Comparison of ENCODE assay signal across 11 cellular contexts in genomic region chr15:71296032-71296686, GRCh38.
A peak's percentile ranks its signal among the peaks of the same experiment; 100 is the strongest.
DNase-seq lines count a peak whose midpoint lies in the region; ATAC-seq, FAIRE-seq and TF ChIP-seq lines count a peak whose summit lies in the region.
"Had no signal": no experiment of that assay in that cellular context is flagged by ENCODE, and none has a peak within 500 bp of the region (broad histone marks: within the 10 kb centered on the region; RNA-seq: fewer than 3 reads in every experiment).

No MANE protein-coding gene starts in this region.

- in situ Hi-C loops in Panc1 (cut with HindIII; ENCODE audit: low pct_unique_long_range_greater_than_20kb, low sequenced_read_pairs), result no loop called here

- ATAC-seq in Panc1, result peak; percentile 68
- ATAC-seq: WTC11 had no signal

- DNase-seq in AG09319 (ENCODE audit: extremely low read depth, low read depth) (peak; percentile 37), Panc1 (ENCODE audit: low read depth, low spot score) (peak; percentile 81), epithelial cell of esophagus (ENCODE audit: low read depth) (peak; percentile 90), neural crest cell (ENCODE audit: low read depth, low spot score) (no peak), GM19239 (ENCODE audit: insufficient read length, low spot score) (no peak), cerebellum (ENCODE audit: low spot score) (no peak), hepatic stellate cell (ENCODE audit: low spot score) (no peak)
- DNase-seq in activated CD8-positive, alpha-beta memory T cell treated with anti-CD3 and anti-CD28 coated beads for 24 hours, result no peak
- DNase-seq: activated naive CD4-positive, alpha-beta T cell treated with Interleukin-2 at 50 U/mL for 16 hours had no signal

- intact Hi-C loops in Panc1 (cut with micrococcal nuclease; ENCODE audit: unreplicated experiment), result loop anchor here (10.0 kb wide), 1 partner anchor 181 kb away; the partner anchor contains the start of gene THSD4

- CTCF ChIA-PET in Panc1 (lab: Charles Lee), result no interaction called here

- no peaks in the 10 kb centered on the region for H3K27me3 ChIP-seq in Panc1 (ENCODE audit: control insufficient read depth, insufficient read depth, low read length)

- H3K4me3 ChIP-seq in Panc1 (ENCODE audit: low read depth in 2 of 2, low read length in 2 of 2), result no peak overlapping the region
- no peak overlapping the region for H3K4me3 ChIP-seq in epithelial cell of esophagus (ENCODE audit: low read length)

- no peaks in the 10 kb centered on the region for H3K27me3 Mint-ChIP-seq in neural crest cell (ENCODE audit: low read depth)

- no peak for FAIRE-seq in GM19239 (lab: Jason Lieb, UNC)

- no peaks in the 10 kb centered on the region for H3K36me3 ChIP-seq in Panc1 (ENCODE audit: control insufficient read depth, insufficient read depth, low read length)

- no peaks in the 10 kb centered on the region for H3K9me3 Mint-ChIP-seq in neural crest cell

- H3K4me3 Mint-ChIP-seq in neural crest cell, result no peak overlapping the region
- H3K4me3 Mint-ChIP-seq: WTC11 had no signal

- peaks cover 41% of the 10 kb centered on the region for H3K4me1 ChIP-seq in Panc1 (ENCODE audit: control insufficient read depth, insufficient read depth, low read length)

- H3K9me3 ChIP-seq in Panc1 (ENCODE audit: control insufficient read depth, insufficient read depth, low read depth, low read length), result peaks cover 3% of the 10 kb centered on the region; the same call in 1 of the 2 replicates

- BruUV-seq in Panc1 (replicated peaks; lab: Mats Ljungman, UMichigan), result no TSS peak

- H3K4me1 Mint-ChIP-seq in neural crest cell, result peaks cover 8% of the 10 kb centered on the region
- H3K4me1 Mint-ChIP-seq: WTC11 had no signal

- POLR2A ChIA-PET in Panc1 (lab: Charles Lee), result interaction anchor here (0.6 kb wide), 1 partner anchor 16 kb away, joined by 3 read pairs; no protein-coding TSS in a partner anchor

- TF ChIP-seq CTCF in AG09319 (IDR thresholded peaks at IDR 0.05; ENCODE audit: low read depth, low read length), result no peak
- TF ChIP-seq CTCF in Panc1 (IDR thresholded peaks at IDR 0.05), result no peak
- no peak for TF ChIP-seq CTCF in epithelial cell of esophagus (IDR thresholded peaks at IDR 0.05; ENCODE audit: insufficient read depth, low read depth, low read length, missing control alignments)
- no peak for TF ChIP-seq CTCF in neural crest cell (conservative IDR thresholded peaks at IDR 0.05)

- peak overlapping the region; percentile 89 for H3K27ac ChIP-seq in Panc1 (ENCODE audit: low read length)

- peak overlapping the region; percentile 54 for H3K27ac Mint-ChIP-seq in neural crest cell (ENCODE audit: unreplicated experiment)
- H3K27ac Mint-ChIP-seq: WTC11 had no signal

- H3K36me3 Mint-ChIP-seq in neural crest cell (ENCODE audit: low read depth), result no peaks in the 10 kb centered on the region
- H3K36me3 Mint-ChIP-seq: CD14-positive monocyte, WTC11 had no signal

Comparison
In these comparisons a context has a peak if more than half of its experiments do, and no peak if none do; other contexts are left out.
1. DNase-seq: peak in AG09319 (single experiment), Panc1 (single experiment) and epithelial cell of esophagus (single experiment); none in neural crest cell (single experiment), activated CD8-positive, alpha-beta memory T cell treated with anti-CD3 and anti-CD28 coated beads for 24 hours (single experiment), GM19239 (single experiment), cerebellum (single experiment) and hepatic stellate cell (single experiment).